7 cellular contexts compared by ENCODE assay signal in the genomic region with DNA sequence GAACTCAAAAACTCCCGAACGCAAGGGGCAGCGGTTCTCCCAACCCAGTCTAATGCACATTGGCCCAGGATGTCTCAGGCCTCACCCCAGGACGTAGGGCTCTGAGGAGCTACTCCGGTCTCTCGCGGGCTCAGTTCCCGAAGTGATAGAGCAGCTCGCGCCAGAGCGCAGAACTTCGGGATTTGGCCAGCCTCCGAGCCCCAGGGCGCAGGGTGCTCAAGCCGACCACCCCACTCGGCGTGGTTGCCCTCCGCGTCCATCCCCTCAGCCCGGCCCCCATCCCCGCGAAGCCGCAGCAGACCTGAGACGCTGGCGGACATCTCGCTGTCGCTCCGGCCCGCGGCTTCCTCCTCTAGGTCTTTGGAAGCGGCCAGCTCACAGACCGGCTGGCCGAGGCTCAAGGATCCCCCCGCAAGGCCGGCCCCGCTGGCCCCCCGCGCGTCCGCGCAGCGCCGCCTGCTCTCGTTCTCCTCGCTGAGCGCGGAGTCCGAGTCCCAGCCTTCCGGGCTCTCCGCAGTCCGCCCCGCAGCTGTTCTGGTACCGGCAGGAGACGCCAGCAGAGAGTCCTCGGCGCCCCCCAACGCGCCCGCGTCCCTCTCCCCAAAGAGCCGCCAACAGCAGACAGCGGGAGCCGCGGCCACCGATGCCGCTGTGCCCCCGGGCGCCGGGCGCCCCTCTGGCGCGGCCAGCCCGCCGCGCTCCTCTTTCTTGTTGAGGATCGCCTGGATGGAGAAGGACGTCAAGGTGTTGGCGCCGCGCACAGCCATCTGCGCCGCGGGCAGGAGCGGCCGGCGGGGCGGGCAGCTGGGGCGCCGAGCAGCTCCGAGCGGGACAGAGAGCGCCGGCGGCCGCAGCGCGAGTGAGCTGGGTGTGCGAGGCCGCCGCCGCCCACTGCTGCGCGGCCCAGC. TPM values are rescaled to one million over a fixed set of nuclear protein-coding genes. Genes with fewer than 3 reads are reported as not detected.
DNase-seq lines count a peak whose midpoint lies in the region; ATAC-seq and TF ChIP-seq lines count a peak whose summit lies in the region.

Gene NKX3-2, minus strand, starts transcription at position 861 of the 908 bp plus-strand sequence. Its CDS starts 94 bp downstream, at position 767.

- peaks cover 15% of the 10 kb centered on the region for H3K27me3 ChIP-seq in lung (ENCODE audit: control insufficient read depth, insufficient read depth)

- WGBS in lung, 2 donors = 2 to 3% methylated on average over 92 to 103 of the region's 103 CpGs
- 4% methylated on average over 103 of the region's 103 CpGs for WGBS in urinary bladder

- H3K9me3 Mint-ChIP-seq in central memory CD8-positive, alpha-beta T cell = no peaks in the 10 kb centered on the region

- ATAC-seq in central memory CD8-positive, alpha-beta T cell (replicated peaks; ENCODE audit: extremely low read depth, poor library complexity, severe bottlenecking) = no peak
- peak; percentile 12 for ATAC-seq in lung (ENCODE audit: insufficient read depth, low FRiP score)

- H3K4me1 Mint-ChIP-seq in central memory CD8-positive, alpha-beta T cell = peaks cover 24% of the 10 kb centered on the region

- H3K4me3 Mint-ChIP-seq in central memory CD8-positive, alpha-beta T cell = peak within 1 kb of the TSS; percentile 77

- peaks cover 0 to 18% of the 10 kb centered on the region in 2 donors for H3K9me3 ChIP-seq in lung (ENCODE audit: control insufficient read depth in 2 of 2, insufficient read depth in 1 of 2, low read length in 1 of 2)

- H3K4me3 ChIP-seq in lung (peak within 1 kb of the TSS; percentile 47), urinary bladder (ENCODE audit: low read depth, low read length) (peak within 1 kb of the TSS; percentile 51)

- TF ChIP-seq CTCF in lung (IDR thresholded peaks at IDR 0.05; ENCODE audit: control extremely low read depth, extremely low read depth) = no peak

- H3K36me3 ChIP-seq in lung (ENCODE audit: control insufficient read depth in 2 of 2, insufficient read depth in 2 of 2, low read length in 2 of 2) (no peaks in the 10 kb centered on the region), urinary bladder (ENCODE audit: insufficient read depth) (no peaks in the 10 kb centered on the region)

- H3K4me1 ChIP-seq in lung (ENCODE audit: control insufficient read depth in 2 of 2, insufficient read depth in 2 of 2, low read length in 2 of 2) = peaks cover 0 to 29% of the 10 kb centered on the region in 2 donors
- peaks cover 2% of the 10 kb centered on the region for H3K4me1 ChIP-seq in urinary bladder (ENCODE audit: insufficient read depth)

- H3K27ac ChIP-seq in lung (ENCODE audit: low read depth in 1 of 2, low read length in 1 of 2) (no peak within 1 kb of the TSS), urinary bladder (ENCODE audit: low read depth) (no peak within 1 kb of the TSS)

- DNase-seq in GM03348 (ENCODE audit: low spot score) (peak; percentile 66), LHCN-M2 (ENCODE audit: low read depth) (peak; percentile 35), lung (ENCODE audit: low spot score) (no peak), ureter (ENCODE audit: low spot score) (no peak)
- no peak for DNase-seq in central memory CD8-positive, alpha-beta T cell (ENCODE audit: low spot score in 2 of 2)
- no peak for DNase-seq in activated effector memory CD4-positive, alpha-beta T cell treated with Interleukin-2 at 50 U/mL for 16 hours

- peak within 1 kb of the TSS; percentile 10 for H3K27ac Mint-ChIP-seq in central memory CD8-positive, alpha-beta T cell (ENCODE audit: low read depth)

- H3K36me3 Mint-ChIP-seq in central memory CD8-positive, alpha-beta T cell (ENCODE audit: insufficient read depth) = peaks cover 23% of the 10 kb centered on the region

- peaks cover 84% of the 10 kb centered on the region for H3K27me3 Mint-ChIP-seq in central memory CD8-positive, alpha-beta T cell

RNA-seq across cellular contexts. Expression of gene NKX3-2, which starts in this region (rescaled TPM):
- total RNA-seq in LHCN-M2 (2014; rRNA removed) (1.7 and 3.0 TPM in 2 replicates), lung (not detected), urinary bladder (0.37 TPM), ureter (not detected)
- polyA plus RNA-seq in LHCN-M2 (2012) = 0.39 TPM
- polyA plus RNA-seq in lung (not detected), urinary bladder (not detected)

Comparison
In these comparisons a context has a peak if more than half of its experiments do, and no peak if none do; other contexts are left out.
1. Peak in ATAC-seq and H3K4me3 ChIP-seq in lung; RNA of the gene not detected or under 1 TPM.
2. DNase-seq: peak in GM03348 (single experiment) and LHCN-M2 (single experiment); none in central memory CD8-positive, alpha-beta T cell (0 of 2), lung (single experiment), activated effector memory CD4-positive, alpha-beta T cell treated with Interleukin-2 at 50 U/mL for 16 hours (single experiment) and ureter (single experiment).